26 cellular contexts compared by ENCODE assay signal in the genomic region with DNA sequence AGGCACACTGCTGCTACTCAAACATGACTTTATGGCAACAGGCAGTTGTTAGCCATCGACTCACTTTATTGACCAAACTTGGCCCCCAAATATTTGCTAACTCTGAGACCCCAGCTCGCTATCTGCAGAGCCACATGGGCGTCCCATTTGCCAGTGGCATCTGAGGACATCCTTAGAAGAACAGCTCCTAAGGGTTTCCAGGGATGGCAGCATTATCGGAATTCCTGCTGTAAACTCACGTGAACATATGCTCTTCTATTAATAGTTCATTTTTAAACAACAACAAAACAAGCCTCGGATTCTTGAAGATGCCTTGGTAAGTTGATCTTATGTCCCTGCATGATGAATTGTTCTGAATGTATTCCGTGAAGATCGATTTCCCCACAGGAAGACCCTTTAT.
DNase-seq lines count a peak whose midpoint lies in the region; ATAC-seq, FAIRE-seq and TF ChIP-seq lines count a peak whose summit lies in the region.
"Had no signal": no experiment of that assay in that cellular context is flagged by ENCODE, and none has a peak within 500 bp of the region (broad histone marks: within the 10 kb centered on the region; RNA-seq: fewer than 3 reads in every experiment).

No MANE protein-coding gene starts in this region.

- H3K79me2 ChIP-seq in osteoblast (ENCODE audit: insufficient read depth, low read length): no peaks in the 10 kb centered on the region

- H3K27me3 ChIP-seq in osteoblast (ENCODE audit: insufficient read depth, low read length): no peaks in the 10 kb centered on the region
- H3K27me3 ChIP-seq: BE2C, BLaER1 had no signal

- H3K4me3 ChIP-seq in osteoblast (ENCODE audit: insufficient read depth, low read length): no peak overlapping the region
- H3K4me3 ChIP-seq: BLaER1, GM12878 had no signal

- no peak for ATAC-seq in GM18867 (IDR thresholded peaks at IDR 0.05; ENCODE audit: unreplicated experiment)
- ATAC-seq: GM12878 had no signal

- H4K20me1 ChIP-seq in osteoblast (ENCODE audit: insufficient read depth, low read length): no peaks in the 10 kb centered on the region

- no peak overlapping the region for H3K4me2 ChIP-seq in osteoblast (ENCODE audit: insufficient read depth, low read length)

- no peak overlapping the region for H2AFZ ChIP-seq in osteoblast (ENCODE audit: low read length)

- H3K36me3 ChIP-seq in osteoblast (ENCODE audit: insufficient read depth, low read length): no peaks in the 10 kb centered on the region
- H3K36me3 ChIP-seq: BE2C had no signal

- H3K27ac ChIP-seq in osteoblast (ENCODE audit: low read depth, low read length): no peak overlapping the region
- H3K27ac ChIP-seq: BLaER1 had no signal

- H3K4me1 ChIP-seq in osteoblast (ENCODE audit: insufficient read depth, low read length): no peaks in the 10 kb centered on the region
- H3K4me1 ChIP-seq: BE2C had no signal

- peak; percentile 94 for FAIRE-seq in urothelium cell line (lab: Jason Lieb, UNC)
- FAIRE-seq: A204.1, GM12878, GM12892, GM18507, GM19239 had no signal

- no peaks in the 10 kb centered on the region for H3K9me3 ChIP-seq in osteoblast (ENCODE audit: low read depth, low read length)
- H3K9me3 ChIP-seq: BE2C, BLaER1 had no signal

- TF ChIP-seq CTCF in osteoblast (IDR thresholded peaks at IDR 0.05; ENCODE audit: extremely low read depth, low read depth, low read length): no peak

- peak; percentile 13 for DNase-seq in activated CD8-positive, alpha-beta memory T cell treated with anti-CD3 and anti-CD28 coated beads for 24 hours
- no peak for DNase-seq in activated CD8-positive, alpha-beta memory T cell treated with anti-CD3 and anti-CD28 coated beads, Interleukin-2, amount 50 U/mL, for 48 hours
- peak; percentile 73 for DNase-seq in osteoblast (ENCODE audit: insufficient read length, low spot score, missing footprints)
- no peak for DNase-seq in urothelium cell line (ENCODE audit: low spot score)
- DNase-seq in GOT3 (lab: John Stamatoyannopoulos, UW): no peak
- DNase-seq: 8988T; ACHN; BE2C; C1 segment of cervical spinal cord; CD4-positive, alpha-beta memory T cell; CD4-positive, CD25-positive, alpha-beta regulatory T cell; CD8-positive, alpha-beta memory T cell; DMS 273 treated with DMSO at 0.1 percent for 48 hours; DMS153; DMS53; DMS79; DND-41; EL; GDM1 had no signal

Comparison
In these comparisons a context has a peak if more than half of its experiments do, and no peak if none do; other contexts are left out.
1. DNase-seq: peak in activated CD8-positive, alpha-beta memory T cell treated with anti-CD3 and anti-CD28 coated beads for 24 hours (single experiment) and osteoblast (single experiment); none in activated CD8-positive, alpha-beta memory T cell treated with anti-CD3 and anti-CD28 coated beads, Interleukin-2, amount 50 U/mL, for 48 hours (single experiment), urothelium cell line (single experiment) and GOT3 (single experiment).